ENCODE assay signal across 9 cellular contexts in genomic region chr5:172795401-172795977, GRCh38. TPM values are rescaled to one million over a fixed set of nuclear protein-coding genes. Genes with fewer than 3 reads are reported as not detected.
DNase-seq lines count a peak whose midpoint lies in the region; ATAC-seq and TF ChIP-seq lines count a peak whose summit lies in the region.
"Had no signal": no experiment of that assay in that cellular context is flagged by ENCODE, and none has a peak within 500 bp of the region (broad histone marks: within the 10 kb centered on the region; RNA-seq: fewer than 3 reads in every experiment).

No MANE protein-coding gene starts in this region.

- H3K79me2 ChIP-seq in MM.1S (ENCODE audit: low read length): no peaks in the 10 kb centered on the region

- peaks cover 37% of the 10 kb centered on the region for H3K4me1 Mint-ChIP-seq in nephron
- H3K4me1 Mint-ChIP-seq in activated T-cell treated with anti-CD3 and anti-CD28 coated beads, Interleukin-2, amount 50 U/mL, for 72 hours (ENCODE audit: low read depth): peaks cover 26% of the 10 kb centered on the region

- H3K4me2 ChIP-seq in MM.1S (ENCODE audit: low read depth, low read length): no peak overlapping the region

- no peak for ATAC-seq in GM21360 (IDR thresholded peaks at IDR 0.05; ENCODE audit: unreplicated experiment)
- ATAC-seq in activated T-cell treated with anti-CD3 and anti-CD28 coated beads, Interleukin-2, amount 50 U/mL, for 72 hours (replicated peaks in 1 of 2): no peak

- H3K9me3 Mint-ChIP-seq in nephron: no peaks in the 10 kb centered on the region
- H3K9me3 Mint-ChIP-seq in activated T-cell treated with anti-CD3 and anti-CD28 coated beads, Interleukin-2, amount 50 U/mL, for 72 hours: no peaks in the 10 kb centered on the region

- 0 out of 2 replicates have a peak, but pooled peaks cover 4% of the 10 kb centered on the region for H3K4me1 ChIP-seq in MM.1S (ENCODE audit: low read length)

- H3K27ac ChIP-seq in AG04450 (ENCODE audit: low read depth, low read length): peak overlapping the region; percentile 97
- no peak overlapping the region for H3K27ac ChIP-seq in MM.1S (ENCODE audit: low read length)

- H3K27me3 Mint-ChIP-seq in nephron (ENCODE audit: low read depth): no peaks in the 10 kb centered on the region
- no peaks in the 10 kb centered on the region for H3K27me3 Mint-ChIP-seq in activated T-cell treated with anti-CD3 and anti-CD28 coated beads, Interleukin-2, amount 50 U/mL, for 72 hours (ENCODE audit: low read depth)

- no peaks in the 10 kb centered on the region for H3F3A ChIP-seq in MM.1S (ENCODE audit: insufficient read depth, low read length)

- TF ChIP-seq CTCF in AG04450 (IDR thresholded peaks at IDR 0.05; ENCODE audit: low read depth, low read length) (0 out of 2 replicates have a peak, but pooled peaks have one; percentile 8), nephron (IDR thresholded peaks at IDR 0.05; ENCODE audit: unreplicated experiment in 3 of 3) (no peak), MM.1S (IDR thresholded peaks at IDR 0.05; ENCODE audit: low read length) (no peak)

- H3K27me3 ChIP-seq in AG04450 (ENCODE audit: control insufficient read depth, insufficient read depth, low read length) (no peaks in the 10 kb centered on the region), MM.1S (replicated peaks; ENCODE audit: insufficient read depth, low read length) (no peaks in the 10 kb centered on the region)

- no peak overlapping the region for H3K4me3 Mint-ChIP-seq in nephron
- H3K4me3 Mint-ChIP-seq in activated T-cell treated with anti-CD3 and anti-CD28 coated beads, Interleukin-2, amount 50 U/mL, for 72 hours: no peak overlapping the region

- peak; percentile 97 for DNase-seq in AG04450 (ENCODE audit: low read depth, low spot score)
- peak; percentile 99 for DNase-seq in fibroblast of peridontal ligament (ENCODE audit: extremely low read depth)
- DNase-seq in MM.1S: no peak
- no peak for DNase-seq in NCI-H1417 treated with DMSO at 0.1 percent for 48 hours (lab: John Stamatoyannopoulos, UW)
- no peak for DNase-seq in activated T-cell treated with anti-CD3 and anti-CD28 coated beads, Interleukin-2, amount 50 U/mL, for 72 hours
- DNase-seq: activated naive CD4-positive, alpha-beta T cell treated with anti-CD3 and anti-CD28 coated beads, Interleukin-2, amount 50 U/mL, for 16 hours had no signal

- H2AFZ ChIP-seq in MM.1S (ENCODE audit: low read length): no peak overlapping the region

- no peak overlapping the region for H3K9ac ChIP-seq in MM.1S (ENCODE audit: low read length)

- H3K27ac Mint-ChIP-seq in nephron: peak overlapping the region; percentile 70 to 93 (median 90)
- no peak overlapping the region for H3K27ac Mint-ChIP-seq in activated T-cell treated with anti-CD3 and anti-CD28 coated beads, Interleukin-2, amount 50 U/mL, for 72 hours

- POLR2A ChIA-PET in AG04450 (lab: Yijun Ruan, JAX): interaction anchor here (0.7 to 3.6 kb wide), 3 partner anchors 24 to 62 kb away, joined by 4 to 61 read pairs (median 8); partner anchors contain the start of gene DUSP1

- H3K9me2 ChIP-seq in MM.1S (replicated peaks; ENCODE audit: insufficient read depth, low read length): no peaks in the 10 kb centered on the region

- H3K9me3 ChIP-seq in AG04450 (ENCODE audit: control insufficient read depth, insufficient read depth, low read length) (peaks cover 10% of the 10 kb centered on the region; the same call in 1 of the 2 replicates), MM.1S (replicated peaks; ENCODE audit: insufficient read depth, low read length) (no peaks in the 10 kb centered on the region)

- CTCF ChIA-PET in AG04450 (lab: Charles Lee): interaction anchor here (1.3 to 1.7 kb wide), 3 partner anchors 23 to 81 kb away, joined by 3 to 6 read pairs (median 4); no protein-coding TSS in a partner anchor

- H4K20me1 ChIP-seq in MM.1S (ENCODE audit: insufficient read depth, low read length): no peaks in the 10 kb centered on the region

- H3K36me3 ChIP-seq in MM.1S (replicated peaks; ENCODE audit: insufficient read depth, low read length): no peaks in the 10 kb centered on the region

- no peaks in the 10 kb centered on the region for H3K36me3 Mint-ChIP-seq in nephron (ENCODE audit: low read depth)
- H3K36me3 Mint-ChIP-seq in activated T-cell treated with anti-CD3 and anti-CD28 coated beads, Interleukin-2, amount 50 U/mL, for 72 hours (ENCODE audit: insufficient read depth in 2 of 2): no peaks in the 10 kb centered on the region

- H3K4me3 ChIP-seq in AG04450 (ENCODE audit: low read depth, low read length) (no peak overlapping the region), MM.1S (ENCODE audit: low read length) (no peak overlapping the region)

TF ChIP-seq in PFSK-1, 5 proteins besides CTCF, POLR2A, EP300 and RAD21:
- TF ChIP-seq, protein P1, sequence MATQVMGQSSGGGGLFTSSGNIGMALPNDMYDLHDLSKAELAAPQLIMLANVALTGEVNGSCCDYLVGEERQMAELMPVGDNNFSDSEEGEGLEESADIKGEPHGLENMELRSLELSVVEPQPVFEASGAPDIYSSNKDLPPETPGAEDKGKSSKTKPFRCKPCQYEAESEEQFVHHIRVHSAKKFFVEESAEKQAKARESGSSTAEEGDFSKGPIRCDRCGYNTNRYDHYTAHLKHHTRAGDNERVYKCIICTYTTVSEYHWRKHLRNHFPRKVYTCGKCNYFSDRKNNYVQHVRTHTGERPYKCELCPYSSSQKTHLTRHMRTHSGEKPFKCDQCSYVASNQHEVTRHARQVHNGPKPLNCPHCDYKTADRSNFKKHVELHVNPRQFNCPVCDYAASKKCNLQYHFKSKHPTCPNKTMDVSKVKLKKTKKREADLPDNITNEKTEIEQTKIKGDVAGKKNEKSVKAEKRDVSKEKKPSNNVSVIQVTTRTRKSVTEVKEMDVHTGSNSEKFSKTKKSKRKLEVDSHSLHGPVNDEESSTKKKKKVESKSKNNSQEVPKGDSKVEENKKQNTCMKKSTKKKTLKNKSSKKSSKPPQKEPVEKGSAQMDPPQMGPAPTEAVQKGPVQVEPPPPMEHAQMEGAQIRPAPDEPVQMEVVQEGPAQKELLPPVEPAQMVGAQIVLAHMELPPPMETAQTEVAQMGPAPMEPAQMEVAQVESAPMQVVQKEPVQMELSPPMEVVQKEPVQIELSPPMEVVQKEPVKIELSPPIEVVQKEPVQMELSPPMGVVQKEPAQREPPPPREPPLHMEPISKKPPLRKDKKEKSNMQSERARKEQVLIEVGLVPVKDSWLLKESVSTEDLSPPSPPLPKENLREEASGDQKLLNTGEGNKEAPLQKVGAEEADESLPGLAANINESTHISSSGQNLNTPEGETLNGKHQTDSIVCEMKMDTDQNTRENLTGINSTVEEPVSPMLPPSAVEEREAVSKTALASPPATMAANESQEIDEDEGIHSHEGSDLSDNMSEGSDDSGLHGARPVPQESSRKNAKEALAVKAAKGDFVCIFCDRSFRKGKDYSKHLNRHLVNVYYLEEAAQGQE (IDR thresholded peaks at IDR 0.05; ENCODE audit: insufficient read depth in 1 of 2, low read depth in 2 of 2, low read length in 2 of 2): peak in 1 of 2 experiments; percentile 19; a peak in 1 of 4 replicates
- TF ChIP-seq FOXP2 (optimal IDR thresholded peaks at IDR 0.05; ENCODE audit: borderline replicate concordance, extremely low read depth, extremely low read length, insufficient read depth) (peak; percentile 43), SIN3A (IDR thresholded peaks at IDR 0.05; ENCODE audit: borderline replicate concordance, insufficient read depth, low read length) (0 out of 2 replicates have a peak, but pooled peaks have one; percentile 41), TAF1 (IDR thresholded peaks at IDR 0.05; ENCODE audit: borderline replicate concordance, insufficient read depth, low read length) (no peak)

RNA-seq across cellular contexts. Expression of gene DUSP1, which starts 24.5 kb away (rescaled TPM):
- 98.8 and 147 TPM in 2 replicates for polyA plus RNA-seq in AG04450 (2011; rRNA removed)
- polyA minus RNA-seq in AG04450 (2011; rRNA and poly(A)+ RNA removed): 187 and 265 TPM in 2 replicates
- 602 TPM for polyA plus RNA-seq in PFSK-1 (2012; ENCODE audit: insufficient read length, low read depth)
- total RNA-seq in activated T-cell treated with anti-CD3 and anti-CD28 coated beads, Interleukin-2, amount 50 U/mL, for 72 hours: 10 to 100 TPM; 14.5 to 24.5 TPM

RNA-seq across cellular contexts. Expression of gene ERGIC1, which starts 38.6 kb away (rescaled TPM):
- polyA plus RNA-seq in AG04450 (2011; rRNA removed): 137 and 177 TPM in 2 replicates
- 230 and 322 TPM in 2 replicates for polyA minus RNA-seq in AG04450 (2011; rRNA and poly(A)+ RNA removed)
- 517 TPM for polyA plus RNA-seq in PFSK-1 (2012; ENCODE audit: insufficient read length, low read depth)
- 10 to 100 TPM; 66.3 to 69.3 TPM for total RNA-seq in activated T-cell treated with anti-CD3 and anti-CD28 coated beads, Interleukin-2, amount 50 U/mL, for 72 hours

Comparison
In these comparisons a context has a peak if more than half of its experiments do, and no peak if none do; other contexts are left out.
1. DNase-seq: peak in AG04450 (single experiment) and fibroblast of peridontal ligament (single experiment); none in MM.1S (single experiment), NCI-H1417 treated with DMSO at 0.1 percent for 48 hours (single experiment) and activated T-cell treated with anti-CD3 and anti-CD28 coated beads, Interleukin-2, amount 50 U/mL, for 72 hours (0 of 2).